ENCODE assay signal across 33 cellular contexts in genomic region chr5:104755806-104756205, GRCh38.
A peak's percentile ranks its signal among the peaks of the same experiment; 100 is the strongest.
DNase-seq lines count a peak whose midpoint lies in the region; ATAC-seq, FAIRE-seq and TF ChIP-seq lines count a peak whose summit lies in the region.
"Had no signal": no experiment of that assay in that cellular context is flagged by ENCODE, and none has a peak within 500 bp of the region (broad histone marks: within the 10 kb centered on the region; RNA-seq: fewer than 3 reads in every experiment).

No MANE protein-coding gene starts in this region.

- FAIRE-seq in A549 (lab: Jason Lieb, UNC) (no peak), K562 (lab: Jason Lieb, UNC) (no peak)
- FAIRE-seq: D721Med had no signal

- TF ChIP-seq CTCF in A549 (IDR thresholded peaks at IDR 0.05) (no peak), HEK293 (tag by site-specific recombination; IDR thresholded peaks at IDR 0.05) (no peak), K562 (IDR thresholded peaks at IDR 0.05 in 2 of 3, conservative IDR thresholded peaks at IDR 0.05 in 1 of 3; ENCODE audit: insufficient read depth in 2 of 3, low read depth in 1 of 3, low read length in 3 of 3) (no peak)

- H3K27ac ChIP-seq in A549: no peak overlapping the region
- H3K27ac ChIP-seq in HEK293 (ENCODE audit: extremely low read depth, low read depth, low read length): no peak overlapping the region
- H3K27ac ChIP-seq in K562 (ENCODE audit: extremely low read depth, low read depth, low read length): no peak overlapping the region
- H3K27ac ChIP-seq: 22Rv1; BLaER1; BLaER1 treated with 17β-estradiol and CSF1 and Interleukin-3, amounts not matched to agents 10 nM and 100 nM; C4-2B had no signal

- no peak overlapping the region for H2AFZ ChIP-seq in K562 (ENCODE audit: low read depth, low read length)

- no peaks in the 10 kb centered on the region for H3K9me3 ChIP-seq in A549
- H3K9me3 ChIP-seq in HEK293 (ENCODE audit: control insufficient read depth, insufficient read depth, low read depth, low read length): no peaks in the 10 kb centered on the region
- H3K9me3 ChIP-seq in K562 (replicated peaks; ENCODE audit: control insufficient read depth, insufficient read depth, low read depth, low read length): no peaks in the 10 kb centered on the region
- H3K9me3 ChIP-seq: BE2C; BLaER1; BLaER1 treated with 17β-estradiol and CSF1 and Interleukin-3, amounts not matched to agents 10 nM and 100 nM; Caco-2 had no signal

- H3K4me2 ChIP-seq in A549 (no peak overlapping the region), K562 (ENCODE audit: insufficient read depth, low read length) (no peak overlapping the region)
- H3K4me2 ChIP-seq: BLaER1; BLaER1 treated with 17β-estradiol and CSF1 and Interleukin-3, amounts not matched to agents 10 nM and 100 nM had no signal

- TF ChIP-seq POLR2A in A549 (IDR thresholded peaks at IDR 0.05; ENCODE audit: low read length): no peak
- no peak for TF ChIP-seq POLR2A in K562 (conservative IDR thresholded peaks at IDR 0.05)

- H3K27me3 ChIP-seq in K562 (ENCODE audit: control insufficient read depth in 2 of 2, insufficient read depth in 2 of 2, low read length in 2 of 2): no peaks in the 10 kb centered on the region
- H3K27me3 ChIP-seq: BE2C; BLaER1; BLaER1 treated with 17β-estradiol and CSF1 and Interleukin-3, amounts not matched to agents 10 nM and 100 nM had no signal

- CTCF ChIA-PET in A549 (lab: Yijun Ruan, JAX): no interaction called here
- CTCF ChIA-PET in HEK293 (lab: Yijun Ruan, JAX): no interaction called here
- CTCF ChIA-PET in K562 (lab: Yijun Ruan, JAX; ENCODE audit: low intra/inter-chr PET ratio): no interaction called here

- DNase-seq in A549 (ENCODE audit: low read depth in 1 of 2, low spot score in 1 of 2): no peak
- no peak for DNase-seq in K562 (ENCODE audit: extremely low read depth in 1 of 4, low spot score in 3 of 4)
- no peak for DNase-seq in stimulated activated effector memory CD8-positive, alpha-beta T cell treated with anti-CD3 and anti-CD28 coated beads, Interleukin-12 subunit alpha, Interleukin-12 subunit beta, amount 100 ng/mL, for 72 hours (ENCODE audit: low spot score in 2 of 2)
- no peak for DNase-seq in OCI-M1 (lab: John Stamatoyannopoulos, UW)
- DNase-seq in AG20443 (ENCODE audit: low spot score): no peak
- DNase-seq: 8988T; ACHN; AML-193; BE2C; C1 segment of cervical spinal cord; Caco-2; Calu3; CD4-positive, alpha-beta memory T cell; CD4-positive, alpha-beta T cell; CD4-positive, CD25-positive, alpha-beta regulatory T cell; CD8-positive, alpha-beta memory T cell; CD8-positive, alpha-beta T cell; COR-L47; DMS 273 treated with DMSO at 0.1 percent for 48 hours; DMS153; DMS53; DMS79; DMS79 treated with DMSO at 0.1 percent for 48 hours; DND-41; EL had no signal

- no peak overlapping the region for H3K4me3 Mint-ChIP-seq in stimulated activated effector memory CD8-positive, alpha-beta T cell treated with anti-CD3 and anti-CD28 coated beads, Interleukin-12 subunit alpha, Interleukin-12 subunit beta, amount 100 ng/mL, for 72 hours
- H3K4me3 Mint-ChIP-seq: B cell; CD14-positive monocyte; CD4-positive, alpha-beta memory T cell; CD4-positive, alpha-beta T cell; CD4-positive, CD25-positive, alpha-beta regulatory T cell; CD8-positive, alpha-beta memory T cell; CD8-positive, alpha-beta T cell had no signal

- no peaks in the 10 kb centered on the region for H3K36me3 ChIP-seq in HEK293 (ENCODE audit: control insufficient read depth in 2 of 2, insufficient read depth in 1 of 2, low read length in 2 of 2)
- H3K36me3 ChIP-seq in K562 (ENCODE audit: control insufficient read depth, insufficient read depth, low read length): no peaks in the 10 kb centered on the region
- H3K36me3 ChIP-seq: BE2C; BLaER1; BLaER1 treated with 17β-estradiol and CSF1 and Interleukin-3, amounts not matched to agents 10 nM and 100 nM had no signal

- 39% methylated on average over 2 of the region's 2 CpGs for WGBS in A549 (ENCODE audit: missing lambda C conversion rate)
- 0% methylated on average over 2 of the region's 2 CpGs for WGBS in K562 (ENCODE audit: insufficient coverage, low coverage, missing lambda C conversion rate)

- TF ChIP-seq RAD21 in A549 (conservative IDR thresholded peaks at IDR 0.05 in 1 of 2, IDR thresholded peaks at IDR 0.05 in 1 of 2): no peak
- no peak for TF ChIP-seq RAD21 in K562 (CRISPR knock-in tag; conservative IDR thresholded peaks at IDR 0.05 in 1 of 2, IDR thresholded peaks at IDR 0.05 in 1 of 2)

- intact Hi-C loops in K562 (cut with micrococcal nuclease): no loop called here

- ATAC-seq in A549 (no peak), K562 (no peak)
- no peak for ATAC-seq in stimulated activated effector memory CD8-positive, alpha-beta T cell treated with anti-CD3 and anti-CD28 coated beads, Interleukin-12 subunit alpha, Interleukin-12 subunit beta, amount 100 ng/mL, for 72 hours
- ATAC-seq: CD8-positive, alpha-beta T cell had no signal

- H4K20me1 ChIP-seq in K562 (replicated peaks; ENCODE audit: control insufficient read depth, insufficient read depth, low read length): no peaks in the 10 kb centered on the region
- H4K20me1 ChIP-seq: BLaER1; BLaER1 treated with 17β-estradiol and CSF1 and Interleukin-3, amounts not matched to agents 10 nM and 100 nM had no signal

- H3K4me1 Mint-ChIP-seq in stimulated activated effector memory CD8-positive, alpha-beta T cell treated with anti-CD3 and anti-CD28 coated beads, Interleukin-12 subunit alpha, Interleukin-12 subunit beta, amount 100 ng/mL, for 72 hours: no peaks in the 10 kb centered on the region
- H3K4me1 Mint-ChIP-seq: B cell; CD14-positive monocyte; CD4-positive, alpha-beta memory T cell; CD4-positive, CD25-positive, alpha-beta regulatory T cell; CD8-positive, alpha-beta memory T cell had no signal

- peaks cover 17% of the 10 kb centered on the region for H3K9me3 Mint-ChIP-seq in stimulated activated effector memory CD8-positive, alpha-beta T cell treated with anti-CD3 and anti-CD28 coated beads, Interleukin-12 subunit alpha, Interleukin-12 subunit beta, amount 100 ng/mL, for 72 hours

- no peaks in the 10 kb centered on the region for H3K4me1 ChIP-seq in A549
- H3K4me1 ChIP-seq in HEK293 (ENCODE audit: control insufficient read depth, insufficient read depth, low read length): no peaks in the 10 kb centered on the region
- H3K4me1 ChIP-seq in K562 (replicated peaks in 1 of 2; ENCODE audit: control insufficient read depth in 2 of 2, insufficient read depth in 2 of 2, low read length in 2 of 2): no peaks in the 10 kb centered on the region
- H3K4me1 ChIP-seq: BE2C, Caco-2 had no signal

- no peaks in the 10 kb centered on the region for H3K9me1 ChIP-seq in K562 (ENCODE audit: control insufficient read depth, insufficient read depth, low read length)

- no peaks in the 10 kb centered on the region for H3K79me2 ChIP-seq in K562 (ENCODE audit: control insufficient read depth, insufficient read depth, low read length)

- H3K36me3 Mint-ChIP-seq in stimulated activated effector memory CD8-positive, alpha-beta T cell treated with anti-CD3 and anti-CD28 coated beads, Interleukin-12 subunit alpha, Interleukin-12 subunit beta, amount 100 ng/mL, for 72 hours: no peaks in the 10 kb centered on the region
- H3K36me3 Mint-ChIP-seq: CD14-positive monocyte; CD4-positive, alpha-beta memory T cell; CD4-positive, CD25-positive, alpha-beta regulatory T cell; CD8-positive, alpha-beta memory T cell; CD8-positive, alpha-beta T cell had no signal

- POLR2A ChIA-PET in A549 (lab: Yijun Ruan, JAX) (no interaction called here), HEK293 (lab: Yijun Ruan, JAX) (no interaction called here), K562 (lab: Yijun Ruan, JAX) (no interaction called here)

- H3K4me3 ChIP-seq in A549 (no peak overlapping the region), HEK293 (ENCODE audit: low read depth, low read length) (no peak overlapping the region), K562 (no peak overlapping the region)
- H3K4me3 ChIP-seq: BLaER1; BLaER1 treated with 17β-estradiol and CSF1 and Interleukin-3, amounts not matched to agents 10 nM and 100 nM had no signal

- BruUV-seq in K562 (replicated peaks; lab: Mats Ljungman, UMichigan): no TSS peak

- in situ Hi-C loops in K562 (cut with MboI): no loop called here

- no peak overlapping the region for H3K9ac ChIP-seq in K562 (ENCODE audit: insufficient read depth in 1 of 2, low read depth in 2 of 2, low read length in 2 of 2)
- H3K9ac ChIP-seq: BLaER1; BLaER1 treated with 17β-estradiol and CSF1 and Interleukin-3, amounts not matched to agents 10 nM and 100 nM had no signal

- no peak for TF ChIP-seq EP300 in A549 (IDR thresholded peaks at IDR 0.05)
- TF ChIP-seq EP300 in K562 (IDR thresholded peaks at IDR 0.05; ENCODE audit: low read length): no peak

- no peak overlapping the region for H3K27ac Mint-ChIP-seq in stimulated activated effector memory CD8-positive, alpha-beta T cell treated with anti-CD3 and anti-CD28 coated beads, Interleukin-12 subunit alpha, Interleukin-12 subunit beta, amount 100 ng/mL, for 72 hours
- H3K27ac Mint-ChIP-seq: B cell; CD14-positive monocyte; CD4-positive, alpha-beta memory T cell; CD4-positive, alpha-beta T cell; CD4-positive, CD25-positive, alpha-beta regulatory T cell; CD8-positive, alpha-beta memory T cell; CD8-positive, alpha-beta T cell had no signal

TF ChIP-seq in A549, 52 proteins besides CTCF, POLR2A, EP300 and RAD21 (continues in another document):
- peak; percentile 80 for TF ChIP-seq ZC3H11A (IDR thresholded peaks at IDR 0.05)

TF ChIP-seq in HEK293, 187 proteins besides CTCF, POLR2A, EP300 and RAD21 (continues in another document):
- TF ChIP-seq ZNF292 (tag by site-specific recombination; IDR thresholded peaks at IDR 0.05; ENCODE audit: borderline replicate concordance, low read depth) (peak; percentile 45; the same call in 1 of the 2 replicates), ZBTB8A (tag by site-specific recombination; IDR thresholded peaks at IDR 0.05) (0 out of 2 replicates have a peak, but pooled peaks have one; percentile 29), OVOL3 (tag by site-specific recombination; IDR thresholded peaks at IDR 0.05) (no peak), ZNF555 (tag by site-specific recombination; conservative IDR thresholded peaks at IDR 0.05) (peak; percentile 82)

TF ChIP-seq in K562, 482 proteins besides CTCF, POLR2A, EP300 and RAD21:
- TF ChIP-seq EHMT2 (IDR thresholded peaks at IDR 0.05): no peak
- peak; percentile 35; the same call in 1 of the 2 replicates for TF ChIP-seq ZC3H11A (IDR thresholded peaks at IDR 0.05; ENCODE audit: low read depth, low read length)
